In the genomic region with DNA sequence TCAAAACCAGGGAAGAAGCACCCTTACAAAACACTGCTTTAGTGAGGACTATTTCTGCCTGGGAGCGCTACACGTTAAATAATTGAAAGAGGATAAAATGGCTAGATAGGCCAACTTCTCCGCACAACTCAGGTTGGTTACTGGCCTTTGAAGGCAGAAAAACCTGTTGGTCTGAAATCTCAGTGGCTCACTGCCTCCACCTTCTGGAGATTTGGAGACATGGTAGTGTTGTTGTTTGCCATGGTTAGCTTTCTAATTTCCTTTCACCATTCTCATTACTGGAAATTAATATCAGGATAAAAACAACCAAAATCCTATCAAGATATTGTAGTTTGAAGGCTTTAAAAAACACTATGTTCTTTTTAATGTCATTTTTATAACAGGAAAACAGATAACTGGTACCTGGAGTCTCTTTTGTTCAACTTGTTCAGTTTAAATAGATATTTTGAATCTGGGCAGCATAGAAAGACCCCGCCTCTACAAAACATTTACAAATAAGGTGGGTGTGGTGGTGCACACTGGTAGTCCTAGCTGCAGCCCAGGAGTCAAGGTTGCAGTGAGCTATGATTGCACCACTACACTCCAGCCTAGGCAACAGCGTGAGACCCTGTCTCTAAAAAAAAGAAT, we compare ENCODE assay signal across 8 cellular contexts. TPM values are rescaled to one million over a fixed set of nuclear protein-coding genes. Genes with fewer than 3 reads are reported as not detected.
A peak's percentile ranks its signal among the peaks of the same experiment; 100 is the strongest.
DNase-seq lines count a peak whose midpoint lies in the region; ATAC-seq and TF ChIP-seq lines count a peak whose summit lies in the region.

No MANE protein-coding gene starts in this region.

- no peak overlapping the region for H3K27ac Mint-ChIP-seq in activated naive CD4-positive, alpha-beta T cell treated with anti-CD3 and anti-CD28 coated beads, Interleukin-2, amount 50 U/mL, for 72 hours

- H2AFZ ChIP-seq in MM.1S (ENCODE audit: low read length), result 0 out of 2 replicates have a peak overlapping the region, but pooled peaks have one; percentile 38
- no peak overlapping the region for H2AFZ ChIP-seq in SK-N-SH (ENCODE audit: low read depth)

- WGBS in SK-N-SH (ENCODE audit: low lambda C conversion rate), result 43% methylated on average over 5 of the region's 5 CpGs
- 40 to 48% (median 42%) methylated on average over 5 of the region's 5 CpGs for WGBS in heart left ventricle, 4 donors

- no peaks in the 10 kb centered on the region for H3K36me3 Mint-ChIP-seq in activated naive CD4-positive, alpha-beta T cell treated with anti-CD3 and anti-CD28 coated beads, Interleukin-2, amount 50 U/mL, for 72 hours

- H3K9me3 Mint-ChIP-seq in activated naive CD4-positive, alpha-beta T cell treated with anti-CD3 and anti-CD28 coated beads, Interleukin-2, amount 50 U/mL, for 72 hours, result no peaks in the 10 kb centered on the region

- H3K9ac ChIP-seq in MM.1S (ENCODE audit: low read length) (no peak overlapping the region), SK-N-SH (no peak overlapping the region)

- POLR2A ChIA-PET in SK-N-SH (lab: Yijun Ruan, JAX), result interaction anchor here (1.0 to 1.7 kb wide), 2 partner anchors 9 to 27 kb away, joined by 3 to 8 read pairs; a partner anchor contains a TSS

- ATAC-seq in GM21390 (IDR thresholded peaks at IDR 0.05; ENCODE audit: unreplicated experiment) (peak; percentile 82), heart left ventricle (peak in 3 of 4 donors; percentile 36 to 81 (median 58)), GM19395 (IDR thresholded peaks at IDR 0.05; ENCODE audit: unreplicated experiment) (no peak)
- ATAC-seq in activated naive CD4-positive, alpha-beta T cell treated with anti-CD3 and anti-CD28 coated beads, Interleukin-2, amount 50 U/mL, for 72 hours, result peak; percentile 66 to 75

- no peaks in the 10 kb centered on the region for H4K20me1 ChIP-seq in MM.1S (ENCODE audit: insufficient read depth, low read length)
- H4K20me1 ChIP-seq in SK-N-SH (ENCODE audit: insufficient read depth), result no peaks in the 10 kb centered on the region

- H3K27ac ChIP-seq in MM.1S (ENCODE audit: low read length) (no peak overlapping the region), SK-N-SH (ENCODE audit: low read depth in 2 of 2, low read length in 1 of 2) (no peak overlapping the region), heart left ventricle (no peak overlapping the region)

- H3K4me1 ChIP-seq in MM.1S (ENCODE audit: low read length) (no peaks in the 10 kb centered on the region), SK-N-SH (ENCODE audit: control insufficient read depth in 1 of 2, insufficient read depth in 2 of 2, low read depth in 1 of 2, low read length in 1 of 2) (no peaks in the 10 kb centered on the region), heart left ventricle (no peaks in the 10 kb centered on the region)

- DNase-seq in COR-L47 (lab: John Stamatoyannopoulos, UW), result peak; percentile 37
- DNase-seq in MM.1S, result peak; percentile 64
- peak; percentile 53 for DNase-seq in SK-N-SH
- DNase-seq in activated naive CD4-positive, alpha-beta T cell treated with anti-CD3 and anti-CD28 coated beads, Interleukin-2, amount 50 U/mL, for 72 hours (ENCODE audit: low spot score in 2 of 2), result peak in 1 of 2 donors; percentile 48
- peak in 3 of 5 donors; percentile 35 to 51 (median 37) for DNase-seq in heart left ventricle
- peak; percentile 55 for DNase-seq in putamen (ENCODE audit: low spot score)

- no peak overlapping the region for H3K4me2 ChIP-seq in MM.1S (ENCODE audit: low read depth, low read length)
- H3K4me2 ChIP-seq in SK-N-SH, result no peak overlapping the region

- H3K79me2 ChIP-seq in MM.1S (ENCODE audit: low read length), result no peaks in the 10 kb centered on the region
- H3K79me2 ChIP-seq in SK-N-SH (ENCODE audit: insufficient read depth), result no peaks in the 10 kb centered on the region

- no peaks in the 10 kb centered on the region for H3K27me3 ChIP-seq in MM.1S (replicated peaks; ENCODE audit: insufficient read depth, low read length)
- no peaks in the 10 kb centered on the region; the same call in 1 of the 2 replicates for H3K27me3 ChIP-seq in SK-N-SH (ENCODE audit: insufficient read depth)
- H3K27me3 ChIP-seq in heart left ventricle, result no peaks in the 10 kb centered on the region

- TF ChIP-seq POLR2A in heart left ventricle (IDR thresholded peaks at IDR 0.05), result no peak

- no peak for TF ChIP-seq EP300 in SK-N-SH (IDR thresholded peaks at IDR 0.05; ENCODE audit: borderline replicate concordance in 1 of 2, low read depth in 1 of 2, low read length in 1 of 2)

- CTCF ChIA-PET in SK-N-SH (lab: Yijun Ruan, JAX), result interaction anchor here (0.5 to 3.0 kb wide), 47 partner anchors 9 to 867 kb away, joined by 3 to 20 read pairs (median 4); a partner anchor contains a TSS

- H3F3A ChIP-seq in MM.1S (ENCODE audit: insufficient read depth, low read length), result no peaks in the 10 kb centered on the region
- no peaks in the 10 kb centered on the region for H3F3A ChIP-seq in SK-N-SH (replicated peaks; ENCODE audit: insufficient read depth)

- peak; percentile 95 for TF ChIP-seq RAD21 in SK-N-SH (IDR thresholded peaks at IDR 0.05; ENCODE audit: low read length)

- no peak overlapping the region for H3K4me3 ChIP-seq in MM.1S (ENCODE audit: low read length)
- H3K4me3 ChIP-seq in SK-N-SH (ENCODE audit: low read depth in 2 of 2, low read length in 1 of 2), result peak overlapping the region in 1 of 2 experiments; percentile 39; a peak in 1 of 4 replicates
- no peak overlapping the region for H3K4me3 ChIP-seq in heart left ventricle

- H3K36me3 ChIP-seq in MM.1S (replicated peaks; ENCODE audit: insufficient read depth, low read length), result no peaks in the 10 kb centered on the region
- H3K36me3 ChIP-seq in SK-N-SH (replicated peaks in 1 of 2; ENCODE audit: control insufficient read depth in 1 of 2, insufficient read depth in 2 of 2, low read length in 1 of 2), result no peaks in the 10 kb centered on the region
- no peaks in the 10 kb centered on the region for H3K36me3 ChIP-seq in heart left ventricle

- intact Hi-C loops in heart left ventricle (cut with DNase I), result loop anchor here (1.0 to 10.0 kb wide), 12 partner anchors 72 to 870 kb away; no protein-coding TSS in a partner anchor

- H3K9me2 ChIP-seq in MM.1S (replicated peaks; ENCODE audit: insufficient read depth, low read length), result no peaks in the 10 kb centered on the region
- no peaks in the 10 kb centered on the region for H3K9me2 ChIP-seq in SK-N-SH

- H3K9me3 ChIP-seq in MM.1S (replicated peaks; ENCODE audit: insufficient read depth, low read length) (no peaks in the 10 kb centered on the region), SK-N-SH (no peaks in the 10 kb centered on the region), heart left ventricle (no peaks in the 10 kb centered on the region)

- TF ChIP-seq CTCF in MM.1S (IDR thresholded peaks at IDR 0.05; ENCODE audit: low read length) (peak; percentile 82), SK-N-SH (IDR thresholded peaks at IDR 0.05) (peak; percentile 76), heart left ventricle (IDR thresholded peaks at IDR 0.05) (peak; percentile 69 to 88 (median 81))

TF ChIP-seq in SK-N-SH, 30 proteins besides CTCF, POLR2A, EP300 and RAD21 (continues in another document):
- no peak for TF ChIP-seq FOSL2 (IDR thresholded peaks at IDR 0.05; ENCODE audit: borderline replicate concordance, low read depth)
- TF ChIP-seq, protein P1, sequence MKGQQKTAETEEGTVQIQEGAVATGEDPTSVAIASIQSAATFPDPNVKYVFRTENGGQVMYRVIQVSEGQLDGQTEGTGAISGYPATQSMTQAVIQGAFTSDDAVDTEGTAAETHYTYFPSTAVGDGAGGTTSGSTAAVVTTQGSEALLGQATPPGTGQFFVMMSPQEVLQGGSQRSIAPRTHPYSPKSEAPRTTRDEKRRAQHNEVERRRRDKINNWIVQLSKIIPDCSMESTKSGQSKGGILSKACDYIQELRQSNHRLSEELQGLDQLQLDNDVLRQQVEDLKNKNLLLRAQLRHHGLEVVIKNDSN (IDR thresholded peaks at IDR 0.05; ENCODE audit: borderline replicate concordance, low read depth), result no peak
- no peak for TF ChIP-seq ELF1 (IDR thresholded peaks at IDR 0.05)
- TF ChIP-seq MXI1 (IDR thresholded peaks at IDR 0.05; ENCODE audit: low read depth, low read length), result 0 out of 2 replicates have a peak, but pooled peaks have one; percentile 21
- TF ChIP-seq MEF2A (IDR thresholded peaks at IDR 0.05; ENCODE audit: borderline replicate concordance, low read depth), result no peak
- peak; percentile 84 for TF ChIP-seq SMC3 (IDR thresholded peaks at IDR 0.05; ENCODE audit: low read depth, low read length)
- 0 out of 2 replicates have a peak, but pooled peaks have one; percentile 42 for TF ChIP-seq RFX5 (IDR thresholded peaks at IDR 0.05; ENCODE audit: low read length)
- TF ChIP-seq, protein P2, sequence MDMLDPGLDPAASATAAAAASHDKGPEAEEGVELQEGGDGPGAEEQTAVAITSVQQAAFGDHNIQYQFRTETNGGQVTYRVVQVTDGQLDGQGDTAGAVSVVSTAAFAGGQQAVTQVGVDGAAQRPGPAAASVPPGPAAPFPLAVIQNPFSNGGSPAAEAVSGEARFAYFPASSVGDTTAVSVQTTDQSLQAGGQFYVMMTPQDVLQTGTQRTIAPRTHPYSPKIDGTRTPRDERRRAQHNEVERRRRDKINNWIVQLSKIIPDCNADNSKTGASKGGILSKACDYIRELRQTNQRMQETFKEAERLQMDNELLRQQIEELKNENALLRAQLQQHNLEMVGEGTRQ (IDR thresholded peaks at IDR 0.05; ENCODE audit: borderline replicate concordance, low read depth, low read length), result no peak
- no peak for TF ChIP-seq YY1 (IDR thresholded peaks at IDR 0.05; ENCODE audit: low read depth)
- no peak for TF ChIP-seq RXRA (IDR thresholded peaks at IDR 0.05; ENCODE audit: borderline replicate concordance, low read depth)
- TF ChIP-seq CHD2 (IDR thresholded peaks at IDR 0.05; ENCODE audit: low read length, partially characterized antibody), result peak; percentile 26
- TF ChIP-seq NFIC (IDR thresholded peaks at IDR 0.05; ENCODE audit: borderline replicate concordance), result no peak
- TF ChIP-seq FOXJ3 (CRISPR knock-in tag; IDR thresholded peaks at IDR 0.05), result no peak
- TF ChIP-seq, protein P3, sequence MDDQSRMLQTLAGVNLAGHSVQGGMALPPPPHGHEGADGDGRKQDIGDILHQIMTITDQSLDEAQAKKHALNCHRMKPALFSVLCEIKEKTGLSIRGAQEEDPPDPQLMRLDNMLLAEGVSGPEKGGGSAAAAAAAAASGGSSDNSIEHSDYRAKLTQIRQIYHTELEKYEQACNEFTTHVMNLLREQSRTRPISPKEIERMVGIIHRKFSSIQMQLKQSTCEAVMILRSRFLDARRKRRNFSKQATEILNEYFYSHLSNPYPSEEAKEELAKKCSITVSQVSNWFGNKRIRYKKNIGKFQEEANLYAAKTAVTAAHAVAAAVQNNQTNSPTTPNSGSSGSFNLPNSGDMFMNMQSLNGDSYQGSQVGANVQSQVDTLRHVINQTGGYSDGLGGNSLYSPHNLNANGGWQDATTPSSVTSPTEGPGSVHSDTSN (IDR thresholded peaks at IDR 0.05), result no peak

RNA-seq across cellular contexts. Expression of a gene that starts 27.5 kb away (rescaled TPM):
- 21.9 and 30.4 TPM in 2 replicates for polyA plus RNA-seq in SK-N-SH (2012; rRNA removed)
- polyA plus RNA-seq in SK-N-SH (2012; cell fraction: cytosol; rRNA removed), result 26.2 and 32.4 TPM in 2 replicates
- polyA plus RNA-seq in SK-N-SH (2012; cell fraction: nucleus; rRNA removed), result 18.2 and 47.2 TPM in 2 replicates
- total RNA-seq in activated naive CD4-positive, alpha-beta T cell treated with anti-CD3 and anti-CD28 coated beads, Interleukin-2, amount 50 U/mL, for 72 hours, result 100 to 1,000 TPM; 101 to 159 TPM
- 100 to 1,000 TPM in 2 of 9 donors, 10 to 100 TPM in 7; 56.1 to 109 (median 96.0) TPM for total RNA-seq in heart left ventricle
- polyA plus RNA-seq in heart left ventricle, result 10 to 100 TPM; 11.7 to 25.2 TPM
